Comparison of ENCODE assay signal across 8 cellular contexts in genomic region chr12:42143401-42144173, GRCh38. TPM values are rescaled to one million over a fixed set of nuclear protein-coding genes. Genes with fewer than 3 reads are reported as not detected.
DNase-seq lines count a peak whose midpoint lies in the region; ATAC-seq and TF ChIP-seq lines count a peak whose summit lies in the region.

No MANE protein-coding gene starts in this region.

- peaks cover 0 to 3% of the 10 kb centered on the region in 2 donors for H3K36me3 Mint-ChIP-seq in CD4-positive, alpha-beta memory T cell
- H3K36me3 Mint-ChIP-seq in dendritic cell treated with granulocyte-macrophage colony-stimulating factor and Interleukin-4, amounts not matched to agents 40 ng/mL and 50 ng/mL, for 4 days (ENCODE audit: low read depth): peaks cover 6% of the 10 kb centered on the region

- H3K4me2 ChIP-seq in OCI-LY3 (ENCODE audit: low read length): peak overlapping the region; percentile 90

- peak overlapping the region; percentile 49 to 97 (median 83) for H3K27ac Mint-ChIP-seq in CD4-positive, alpha-beta memory T cell
- H3K27ac Mint-ChIP-seq in dendritic cell treated with granulocyte-macrophage colony-stimulating factor and Interleukin-4, amounts not matched to agents 40 ng/mL and 50 ng/mL, for 4 days: peak overlapping the region; percentile 95

- H3K9ac ChIP-seq in OCI-LY3 (ENCODE audit: low read length): peak overlapping the region; percentile 69

- peaks cover 0 to 2% (median 0%) of the 10 kb centered on the region in 8 donors for H3K9me3 Mint-ChIP-seq in CD4-positive, alpha-beta memory T cell
- no peaks in the 10 kb centered on the region for H3K9me3 Mint-ChIP-seq in dendritic cell treated with granulocyte-macrophage colony-stimulating factor and Interleukin-4, amounts not matched to agents 40 ng/mL and 50 ng/mL, for 4 days

- H3K27ac ChIP-seq in CD4-positive, alpha-beta memory T cell (ENCODE audit: low read depth, low read length): peak overlapping the region; percentile 54
- H3K27ac ChIP-seq in OCI-LY3 (ENCODE audit: low read length): no peak overlapping the region

- H2AFZ ChIP-seq in OCI-LY3 (ENCODE audit: low read depth, low read length): peak overlapping the region; percentile 50; the same call in 1 of the 2 replicates

- H4K20me1 ChIP-seq in OCI-LY3 (ENCODE audit: insufficient read depth, low read length): peaks cover 19% of the 10 kb centered on the region; the same call in 1 of the 2 replicates

- H3K27me3 Mint-ChIP-seq in CD4-positive, alpha-beta memory T cell: no peaks in the 10 kb centered on the region
- peaks cover 2% of the 10 kb centered on the region for H3K27me3 Mint-ChIP-seq in dendritic cell treated with granulocyte-macrophage colony-stimulating factor and Interleukin-4, amounts not matched to agents 40 ng/mL and 50 ng/mL, for 4 days

- H3K79me2 ChIP-seq in OCI-LY3 (ENCODE audit: low read length): peaks cover 43% of the 10 kb centered on the region

- peak overlapping the region; percentile 90 to 98 (median 95) for H3K4me3 Mint-ChIP-seq in CD4-positive, alpha-beta memory T cell
- H3K4me3 Mint-ChIP-seq in dendritic cell treated with granulocyte-macrophage colony-stimulating factor and Interleukin-4, amounts not matched to agents 40 ng/mL and 50 ng/mL, for 4 days: peak overlapping the region; percentile 99

- CTCF ChIA-PET in CD4-positive, alpha-beta memory T cell (lab: Charles Lee; ENCODE audit: partially characterized antibody): interaction anchor here (1.1 kb wide), 1 partner anchor 13 kb away, joined by 3 read pairs; no protein-coding TSS in a partner anchor

- peak in 3 of 5 donors; percentile 2 to 33 (median 9) for DNase-seq in CD4-positive, alpha-beta memory T cell
- DNase-seq in mucosa of descending colon (peak in 1 of 3 donors; percentile 21), NCI-H1694 treated with DMSO at 0.1 percent for 48 hours (lab: John Stamatoyannopoulos, UW) (no peak)

- H3K4me1 Mint-ChIP-seq in CD4-positive, alpha-beta memory T cell: peaks cover 35 to 51% (median 44%) of the 10 kb centered on the region in 4 donors
- peaks cover 37% of the 10 kb centered on the region for H3K4me1 Mint-ChIP-seq in dendritic cell treated with granulocyte-macrophage colony-stimulating factor and Interleukin-4, amounts not matched to agents 40 ng/mL and 50 ng/mL, for 4 days (ENCODE audit: low read depth)

- no peaks in the 10 kb centered on the region for H3K27me3 ChIP-seq in CD4-positive, alpha-beta memory T cell (ENCODE audit: insufficient read depth, low read length)
- no peaks in the 10 kb centered on the region for H3K27me3 ChIP-seq in OCI-LY3 (ENCODE audit: low read depth, low read length)

- peaks cover 39% of the 10 kb centered on the region for H3K4me1 ChIP-seq in CD4-positive, alpha-beta memory T cell (ENCODE audit: insufficient read depth, low read length)
- peaks cover 21% of the 10 kb centered on the region for H3K4me1 ChIP-seq in OCI-LY3 (ENCODE audit: low read length)
- H3K4me1 ChIP-seq in mucosa of descending colon (ENCODE audit: low read depth): peaks cover 8% of the 10 kb centered on the region

- no peaks in the 10 kb centered on the region for H3K9me3 ChIP-seq in CD4-positive, alpha-beta memory T cell (ENCODE audit: control insufficient read depth in 1 of 2, low read length in 2 of 2)
- no peaks in the 10 kb centered on the region for H3K9me3 ChIP-seq in OCI-LY3 (ENCODE audit: insufficient read depth, low read length)
- H3K9me3 ChIP-seq in mucosa of descending colon: no peaks in the 10 kb centered on the region

- POLR2A ChIA-PET in CD4-positive, alpha-beta memory T cell (lab: Charles Lee; ENCODE audit: partially characterized antibody): no interaction called here

- TF ChIP-seq CTCF in OCI-LY3 (IDR thresholded peaks at IDR 0.05; ENCODE audit: low read depth, low read length) (no peak), mucosa of descending colon (IDR thresholded peaks at IDR 0.05) (no peak)

- ATAC-seq in GM19351 (IDR thresholded peaks at IDR 0.05; ENCODE audit: unreplicated experiment) (peak; percentile 6), mucosa of descending colon (no peak), GM21447 (IDR thresholded peaks at IDR 0.05; ENCODE audit: unreplicated experiment) (no peak), HG03521 (IDR thresholded peaks at IDR 0.05; ENCODE audit: unreplicated experiment) (no peak)

- intact Hi-C loops in CD4-positive, alpha-beta memory T cell (cut with micrococcal nuclease): loop anchor here (1.0 to 2.0 kb wide), 2 partner anchors 45 to 183 kb away; partner anchors contain the start of genes PPHLN1 and ZCRB1
- intact Hi-C loops in dendritic cell treated with granulocyte-macrophage colony-stimulating factor and Interleukin-4, amounts not matched to agents 40 ng/mL and 50 ng/mL, for 4 days (cut with micrococcal nuclease): loop anchor here (2.0 kb wide), 1 partner anchor 93 kb away; no protein-coding TSS in a partner anchor
- intact Hi-C loops in mucosa of descending colon (cut with DNase I, micrococcal nuclease): loop anchor here (10.0 kb wide), 1 partner anchor 181 kb away; the partner anchor contains the start of genes PPHLN1 (in 2 of the 2) and ZCRB1 (in 2 of the 2)

- peak overlapping the region; percentile 44 to 80 for H3K4me3 ChIP-seq in CD4-positive, alpha-beta memory T cell (ENCODE audit: low read length in 2 of 2)
- H3K4me3 ChIP-seq in OCI-LY3 (ENCODE audit: low read length) (peak overlapping the region; percentile 82), mucosa of descending colon (peak overlapping the region; percentile 58)

- no peaks in the 10 kb centered on the region for H3K36me3 ChIP-seq in CD4-positive, alpha-beta memory T cell (ENCODE audit: insufficient read depth, low read length)
- H3K36me3 ChIP-seq in OCI-LY3 (replicated peaks; ENCODE audit: low read depth, low read length) (no peaks in the 10 kb centered on the region), mucosa of descending colon (ENCODE audit: low read depth) (no peaks in the 10 kb centered on the region)

RNA-seq across cellular contexts. Expression of gene GXYLT1, which starts 1.1 kb away (rescaled TPM):
- 1 to 10 TPM; 8.3 to 9.5 TPM for total RNA-seq in CD4-positive, alpha-beta memory T cell
- 1 to 10 TPM; 2.3 to 4.0 TPM for polyA plus RNA-seq in CD4-positive, alpha-beta memory T cell
- total RNA-seq in mucosa of descending colon: 1 to 10 TPM; 7.4 to 8.8 (median 8.5) TPM
